Comparison of ENCODE assay signal across 1 cellular context in the genomic region with DNA sequence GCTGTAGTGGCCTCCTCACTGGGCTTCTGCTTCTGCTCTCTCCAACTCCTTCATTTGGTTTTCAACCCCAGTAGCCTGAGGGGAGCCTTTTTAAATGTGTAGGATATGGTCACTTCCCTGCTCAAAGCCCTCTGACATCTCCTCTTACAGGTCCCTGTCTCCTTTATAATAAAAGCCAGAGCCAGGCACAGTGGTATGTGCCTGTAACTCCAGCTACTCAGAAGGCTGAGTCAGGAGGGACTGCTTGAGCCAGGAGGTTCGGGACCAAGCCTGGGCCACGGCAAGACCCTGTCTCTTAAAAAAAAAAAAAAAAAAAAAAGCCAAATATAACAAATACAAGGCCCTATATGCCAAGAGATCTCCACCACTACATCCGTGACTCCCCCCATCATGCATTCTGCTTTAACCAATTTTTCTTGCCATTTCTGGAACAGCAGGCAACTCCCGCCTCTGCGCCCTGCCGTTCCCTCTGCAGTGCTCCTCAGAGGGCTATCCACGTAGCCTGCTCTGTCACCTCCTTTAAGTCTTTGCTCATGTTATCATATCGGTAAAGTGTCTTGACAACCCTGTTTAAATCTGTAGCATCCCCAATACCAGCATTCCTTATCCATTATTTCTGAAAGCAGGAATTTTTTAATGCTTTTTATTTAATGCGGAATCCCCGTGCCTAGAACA.
TF ChIP-seq lines count a peak whose summit lies in the region.

No MANE protein-coding gene starts in this region.

TF ChIP-seq in GM23338, 12 proteins besides CTCF, POLR2A, EP300 and RAD21 (continued from another document):
- TF ChIP-seq, protein P1, sequence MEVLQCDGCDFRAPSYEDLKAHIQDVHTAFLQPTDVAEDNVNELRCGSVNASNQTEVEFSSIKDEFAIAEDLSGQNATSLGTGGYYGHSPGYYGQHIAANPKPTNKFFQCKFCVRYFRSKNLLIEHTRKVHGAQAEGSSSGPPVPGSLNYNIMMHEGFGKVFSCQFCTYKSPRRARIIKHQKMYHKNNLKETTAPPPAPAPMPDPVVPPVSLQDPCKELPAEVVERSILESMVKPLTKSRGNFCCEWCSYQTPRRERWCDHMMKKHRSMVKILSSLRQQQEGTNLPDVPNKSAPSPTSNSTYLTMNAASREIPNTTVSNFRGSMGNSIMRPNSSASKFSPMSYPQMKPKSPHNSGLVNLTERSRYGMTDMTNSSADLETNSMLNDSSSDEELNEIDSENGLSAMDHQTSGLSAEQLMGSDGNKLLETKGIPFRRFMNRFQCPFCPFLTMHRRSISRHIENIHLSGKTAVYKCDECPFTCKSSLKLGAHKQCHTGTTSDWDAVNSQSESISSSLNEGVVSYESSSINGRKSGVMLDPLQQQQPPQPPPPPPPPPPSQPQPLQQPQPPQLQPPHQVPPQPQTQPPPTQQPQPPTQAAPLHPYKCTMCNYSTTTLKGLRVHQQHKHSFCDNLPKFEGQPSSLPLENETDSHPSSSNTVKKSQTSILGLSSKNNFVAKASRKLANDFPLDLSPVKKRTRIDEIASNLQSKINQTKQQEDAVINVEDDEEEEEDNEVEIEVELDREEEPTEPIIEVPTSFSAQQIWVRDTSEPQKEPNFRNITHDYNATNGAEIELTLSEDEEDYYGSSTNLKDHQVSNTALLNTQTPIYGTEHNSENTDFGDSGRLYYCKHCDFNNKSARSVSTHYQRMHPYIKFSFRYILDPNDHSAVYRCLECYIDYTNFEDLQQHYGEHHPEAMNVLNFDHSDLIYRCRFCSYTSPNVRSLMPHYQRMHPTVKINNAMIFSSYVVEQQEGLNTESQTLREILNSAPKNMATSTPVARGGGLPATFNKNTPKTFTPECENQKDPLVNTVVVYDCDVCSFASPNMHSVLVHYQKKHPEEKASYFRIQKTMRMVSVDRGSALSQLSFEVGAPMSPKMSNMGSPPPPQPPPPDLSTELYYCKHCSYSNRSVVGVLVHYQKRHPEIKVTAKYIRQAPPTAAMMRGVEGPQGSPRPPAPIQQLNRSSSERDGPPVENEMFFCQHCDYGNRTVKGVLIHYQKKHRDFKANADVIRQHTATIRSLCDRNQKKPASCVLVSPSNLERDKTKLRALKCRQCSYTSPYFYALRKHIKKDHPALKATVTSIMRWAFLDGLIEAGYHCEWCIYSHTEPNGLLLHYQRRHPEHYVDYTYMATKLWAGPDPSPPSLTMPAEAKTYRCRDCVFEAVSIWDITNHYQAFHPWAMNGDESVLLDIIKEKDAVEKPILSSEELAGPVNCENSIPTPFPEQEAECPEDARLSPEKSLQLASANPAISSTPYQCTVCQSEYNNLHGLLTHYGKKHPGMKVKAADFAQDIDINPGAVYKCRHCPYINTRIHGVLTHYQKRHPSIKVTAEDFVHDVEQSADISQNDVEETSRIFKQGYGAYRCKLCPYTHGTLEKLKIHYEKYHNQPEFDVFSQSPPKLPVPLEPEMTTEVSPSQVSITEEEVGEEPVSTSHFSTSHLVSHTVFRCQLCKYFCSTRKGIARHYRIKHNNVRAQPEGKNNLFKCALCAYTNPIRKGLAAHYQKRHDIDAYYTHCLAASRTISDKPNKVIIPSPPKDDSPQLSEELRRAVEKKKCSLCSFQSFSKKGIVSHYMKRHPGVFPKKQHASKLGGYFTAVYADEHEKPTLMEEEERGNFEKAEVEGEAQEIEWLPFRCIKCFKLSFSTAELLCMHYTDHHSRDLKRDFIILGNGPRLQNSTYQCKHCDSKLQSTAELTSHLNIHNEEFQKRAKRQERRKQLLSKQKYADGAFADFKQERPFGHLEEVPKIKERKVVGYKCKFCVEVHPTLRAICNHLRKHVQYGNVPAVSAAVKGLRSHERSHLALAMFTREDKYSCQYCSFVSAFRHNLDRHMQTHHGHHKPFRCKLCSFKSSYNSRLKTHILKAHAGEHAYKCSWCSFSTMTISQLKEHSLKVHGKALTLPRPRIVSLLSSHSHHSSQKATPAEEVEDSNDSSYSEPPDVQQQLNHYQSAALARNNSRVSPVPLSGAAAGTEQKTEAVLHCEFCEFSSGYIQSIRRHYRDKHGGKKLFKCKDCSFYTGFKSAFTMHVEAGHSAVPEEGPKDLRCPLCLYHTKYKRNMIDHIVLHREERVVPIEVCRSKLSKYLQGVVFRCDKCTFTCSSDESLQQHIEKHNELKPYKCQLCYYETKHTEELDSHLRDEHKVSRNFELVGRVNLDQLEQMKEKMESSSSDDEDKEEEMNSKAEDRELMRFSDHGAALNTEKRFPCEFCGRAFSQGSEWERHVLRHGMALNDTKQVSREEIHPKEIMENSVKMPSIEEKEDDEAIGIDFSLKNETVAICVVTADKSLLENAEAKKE (CRISPR knock-in tag; IDR thresholded peaks at IDR 0.05): no peak
- TF ChIP-seq EZH2 (IDR thresholded peaks at IDR 0.05; ENCODE audit: low read depth, unreplicated experiment) (no peak), POLR2AphosphoS5 (IDR thresholded peaks at IDR 0.05; ENCODE audit: low read depth) (no peak)
